In genomic region chr1:93108335-93108734, GRCh38 we compare ENCODE assay signal across 18 cellular contexts. TPM values are rescaled to one million over a fixed set of nuclear protein-coding genes. Genes with fewer than 3 reads are reported as not detected.
DNase-seq lines count a peak whose midpoint lies in the region; ATAC-seq, FAIRE-seq and TF ChIP-seq lines count a peak whose summit lies in the region.
"Had no signal": no experiment of that assay in that cellular context is flagged by ENCODE, and none has a peak within 500 bp of the region (broad histone marks: within the 10 kb centered on the region; RNA-seq: fewer than 3 reads in every experiment).

No MANE protein-coding gene starts in this region.

- H3K4me3 Mint-ChIP-seq in CD4-positive, CD25-positive, alpha-beta regulatory T cell = no peak overlapping the region
- H3K4me3 Mint-ChIP-seq in activated CD8-positive, alpha-beta memory T cell treated with anti-CD3 and anti-CD28 coated beads, Interleukin-2, amount 10 ng/mL, durations not matched to agents 7 days and 5 days = no peak overlapping the region
- H3K4me3 Mint-ChIP-seq: CD8-positive, alpha-beta T cell; GM23338; H9; HFFc6 had no signal

- CTCF ChIA-PET in K562 (lab: Yijun Ruan, JAX; ENCODE audit: low intra/inter-chr PET ratio) = no interaction called here
- CTCF ChIA-PET in activated CD8-positive, alpha-beta memory T cell treated with anti-CD3 and anti-CD28 coated beads, Interleukin-2, amount 10 ng/mL, durations not matched to agents 7 days and 5 days (lab: Charles Lee) = interaction anchor here (0.7 kb wide), 1 partner anchor 74 kb away, joined by 4 read pairs; no protein-coding TSS in a partner anchor

- peaks cover 48% of the 10 kb centered on the region for H3K36me3 Mint-ChIP-seq in CD4-positive, CD25-positive, alpha-beta regulatory T cell
- peaks cover 59% of the 10 kb centered on the region for H3K36me3 Mint-ChIP-seq in activated CD8-positive, alpha-beta memory T cell treated with anti-CD3 and anti-CD28 coated beads, Interleukin-2, amount 10 ng/mL, durations not matched to agents 7 days and 5 days

- no peak overlapping the region for H2AFZ ChIP-seq in K562 (ENCODE audit: low read depth, low read length)
- H2AFZ ChIP-seq: GM23338 had no signal

- H3K9ac ChIP-seq in K562 (ENCODE audit: insufficient read depth in 1 of 2, low read depth in 2 of 2, low read length in 2 of 2) = no peak overlapping the region

- TF ChIP-seq CTCF in K562 (IDR thresholded peaks at IDR 0.05 in 2 of 3, conservative IDR thresholded peaks at IDR 0.05 in 1 of 3; ENCODE audit: insufficient read depth in 2 of 3, low read depth in 1 of 3, low read length in 3 of 3) = no peak
- no peak for TF ChIP-seq CTCF in ovary (IDR thresholded peaks at IDR 0.05)

- intact Hi-C loops in K562 (cut with micrococcal nuclease) (no loop called here), ovary (cut with DNase I) (no loop called here)

- FAIRE-seq in GM12892 (lab: Jason Lieb, UNC) (peak; percentile 62), K562 (lab: Jason Lieb, UNC) (peak; percentile 46)
- FAIRE-seq: GM18507, GM19239 had no signal

- no peak for TF ChIP-seq EP300 in K562 (IDR thresholded peaks at IDR 0.05; ENCODE audit: low read length)
- TF ChIP-seq EP300 in ovary (IDR thresholded peaks at IDR 0.05) = no peak

- no peak for ATAC-seq in CD4-positive, CD25-positive, alpha-beta regulatory T cell (ENCODE audit: low read depth in 2 of 2)
- 0 out of 3 replicates have a peak, but pooled peaks have one; percentile 33 for ATAC-seq in K562
- ATAC-seq in activated CD8-positive, alpha-beta memory T cell treated with anti-CD3 and anti-CD28 coated beads, Interleukin-2, amount 10 ng/mL, durations not matched to agents 7 days and 5 days = no peak
- ATAC-seq: CD8-positive, alpha-beta T cell; GM23338; HCT116 had no signal

- H3K27ac ChIP-seq in CD4-positive, CD25-positive, alpha-beta regulatory T cell (ENCODE audit: insufficient read depth, low read length, poor library complexity, severe bottlenecking) = no peak overlapping the region
- no peak overlapping the region for H3K27ac ChIP-seq in K562 (ENCODE audit: extremely low read depth, low read depth, low read length)
- no peak overlapping the region for H3K27ac ChIP-seq in ovary

- TF ChIP-seq POLR2A in GM12892 (IDR thresholded peaks at IDR 0.05; ENCODE audit: low read depth, low read length) (no peak), K562 (conservative IDR thresholded peaks at IDR 0.05) (no peak), ovary (IDR thresholded peaks at IDR 0.05) (no peak)

- POLR2A ChIA-PET in K562 (lab: Yijun Ruan, JAX) = no interaction called here

- peaks cover 32% of the 10 kb centered on the region for H3K36me3 ChIP-seq in CD4-positive, CD25-positive, alpha-beta regulatory T cell (ENCODE audit: control insufficient read depth, insufficient read depth, low read length)
- H3K36me3 ChIP-seq in K562 (ENCODE audit: control insufficient read depth, insufficient read depth, low read length) = peaks cover 53% of the 10 kb centered on the region
- H3K36me3 ChIP-seq in ovary = no peaks in the 10 kb centered on the region

- no peaks in the 10 kb centered on the region for H3K27me3 Mint-ChIP-seq in CD4-positive, CD25-positive, alpha-beta regulatory T cell
- H3K27me3 Mint-ChIP-seq in activated CD8-positive, alpha-beta memory T cell treated with anti-CD3 and anti-CD28 coated beads, Interleukin-2, amount 10 ng/mL, durations not matched to agents 7 days and 5 days = no peaks in the 10 kb centered on the region

- H4K20me1 ChIP-seq in K562 (replicated peaks; ENCODE audit: control insufficient read depth, insufficient read depth, low read length) = no peaks in the 10 kb centered on the region

- no peaks in the 10 kb centered on the region for H3K27me3 ChIP-seq in CD4-positive, CD25-positive, alpha-beta regulatory T cell (ENCODE audit: control insufficient read depth, insufficient read depth, low read length)
- no peaks in the 10 kb centered on the region for H3K27me3 ChIP-seq in K562 (ENCODE audit: control insufficient read depth in 2 of 2, insufficient read depth in 2 of 2, low read length in 2 of 2)
- H3K27me3 ChIP-seq in ovary = no peaks in the 10 kb centered on the region

- peaks cover 15 to 43% (median 31%) of the 10 kb centered on the region in 4 donors for H3K4me1 Mint-ChIP-seq in CD4-positive, CD25-positive, alpha-beta regulatory T cell
- H3K4me1 Mint-ChIP-seq in activated CD8-positive, alpha-beta memory T cell treated with anti-CD3 and anti-CD28 coated beads, Interleukin-2, amount 10 ng/mL, durations not matched to agents 7 days and 5 days = peaks cover 16% of the 10 kb centered on the region

- H3K4me1 ChIP-seq in CD4-positive, CD25-positive, alpha-beta regulatory T cell (ENCODE audit: control insufficient read depth, insufficient read depth, low read length, poor library complexity, severe bottlenecking) = no peaks in the 10 kb centered on the region
- H3K4me1 ChIP-seq in K562 (replicated peaks in 1 of 2; ENCODE audit: control insufficient read depth in 2 of 2, insufficient read depth in 2 of 2, low read length in 2 of 2) (0 out of 5 replicates have a peak, but pooled peaks cover 0 to 5% of the 10 kb centered on the region in 2 experiments), ovary (ENCODE audit: insufficient read depth) (no peaks in the 10 kb centered on the region)
- H3K4me1 ChIP-seq: Caco-2 had no signal

- H3K9me3 ChIP-seq in CD4-positive, CD25-positive, alpha-beta regulatory T cell (ENCODE audit: control insufficient read depth in 2 of 2, low read length in 2 of 2) = no peaks in the 10 kb centered on the region
- H3K9me3 ChIP-seq in K562 (replicated peaks; ENCODE audit: control insufficient read depth, insufficient read depth, low read depth, low read length) = peaks cover 6% of the 10 kb centered on the region
- no peaks in the 10 kb centered on the region for H3K9me3 ChIP-seq in ovary
- H3K9me3 ChIP-seq: Caco-2 had no signal

- H3K79me2 ChIP-seq in K562 (ENCODE audit: control insufficient read depth, insufficient read depth, low read length) = peaks cover 94% of the 10 kb centered on the region

- H3K27ac Mint-ChIP-seq in CD4-positive, CD25-positive, alpha-beta regulatory T cell = peak overlapping the region in 1 of 3 donors; percentile 40
- no peak overlapping the region for H3K27ac Mint-ChIP-seq in activated CD8-positive, alpha-beta memory T cell treated with anti-CD3 and anti-CD28 coated beads, Interleukin-2, amount 10 ng/mL, durations not matched to agents 7 days and 5 days
- H3K27ac Mint-ChIP-seq: CD8-positive, alpha-beta T cell; GM23338; HFFc6 had no signal

- 76% methylated on average over 2 of the region's 2 CpGs for WGBS in K562 (ENCODE audit: insufficient coverage, low coverage, missing lambda C conversion rate)
- 97 to 98% (median 97%) methylated on average over 2 of the region's 2 CpGs for WGBS in ovary, 3 donors

- no peak for DNase-seq in CD4-positive, CD25-positive, alpha-beta regulatory T cell
- DNase-seq in GM12892 (ENCODE audit: insufficient read length) (no peak), OCI-M1 (lab: John Stamatoyannopoulos, UW) (peak; percentile 22), K562 (ENCODE audit: extremely low read depth in 1 of 4, low spot score in 3 of 4) (no peak), SIG-M5 treated with dmso at 0.1 percent for 504 hours (lab: John Stamatoyannopoulos, UW; ENCODE audit: unreplicated experiment) (no peak), ovary (no peak)
- DNase-seq in activated CD8-positive, alpha-beta memory T cell treated with anti-CD3 and anti-CD28 coated beads, Interleukin-2, amount 10 ng/mL, durations not matched to agents 7 days and 5 days = no peak
- DNase-seq: C1 segment of cervical spinal cord; Caco-2; CD8-positive, alpha-beta T cell; DMS153; DND-41; H9; HFFc6 had no signal

- in situ Hi-C loops in K562 (cut with MboI) = no loop called here

- H3K4me2 ChIP-seq in K562 (ENCODE audit: insufficient read depth, low read length) = no peak overlapping the region
- H3K4me2 ChIP-seq: GM23338 had no signal

- no peaks in the 10 kb centered on the region for H3K9me1 ChIP-seq in K562 (ENCODE audit: control insufficient read depth, insufficient read depth, low read length)

- H3K9me3 Mint-ChIP-seq in CD4-positive, CD25-positive, alpha-beta regulatory T cell = peaks cover 0 to 19% (median 7%) of the 10 kb centered on the region in 7 donors
- peaks cover 13% of the 10 kb centered on the region for H3K9me3 Mint-ChIP-seq in activated CD8-positive, alpha-beta memory T cell treated with anti-CD3 and anti-CD28 coated beads, Interleukin-2, amount 10 ng/mL, durations not matched to agents 7 days and 5 days (ENCODE audit: low read depth)

- no peak for TF ChIP-seq RAD21 in K562 (CRISPR knock-in tag; conservative IDR thresholded peaks at IDR 0.05 in 1 of 2, IDR thresholded peaks at IDR 0.05 in 1 of 2)

- BruUV-seq in K562 (replicated peaks; lab: Mats Ljungman, UMichigan) = no TSS peak

- peak overlapping the region; percentile 40 for H3K4me3 ChIP-seq in CD4-positive, CD25-positive, alpha-beta regulatory T cell (ENCODE audit: low read depth, low read length)
- no peak overlapping the region for H3K4me3 ChIP-seq in K562
- no peak overlapping the region for H3K4me3 ChIP-seq in ovary
- H3K4me3 ChIP-seq: GM23338 had no signal

TF ChIP-seq in K562, 482 proteins besides CTCF, POLR2A, EP300 and RAD21 (continues in another document):
- peak; percentile 94 for TF ChIP-seq ZNF445 (CRISPR knock-in tag; IDR thresholded peaks at IDR 0.05; ENCODE audit: low read depth)

RNA-seq across cellular contexts. Expression of gene MTF2, which starts 29.3 kb away (rescaled TPM):
- total RNA-seq in CD4-positive, CD25-positive, alpha-beta regulatory T cell = 53.0 TPM
- 10 to 100 TPM; 63.5 to 80.5 (median 77.7) TPM for polyA plus RNA-seq in CD4-positive, CD25-positive, alpha-beta regulatory T cell
- polyA plus RNA-seq in GM12892 (2012; ENCODE audit: missing spikeins) = 36.2 TPM
- 113 and 169 TPM in 2 replicates for total RNA-seq in K562 (2011; cell fraction: chromatin; rRNA removed; ENCODE audit: low replicate concordance)
- total RNA-seq in K562 (2011; cell fraction: nucleolus; rRNA removed) = 52.4 and 56.5 TPM in 2 replicates
- 83.4 and 116 TPM in 2 replicates for total RNA-seq in K562 (2011; cell fraction: nucleoplasm; rRNA removed)
- total RNA-seq in K562 (2014; rRNA removed) = 41.8 and 59.6 TPM in 2 replicates
- 61.0 and 73.0 TPM in 2 replicates for total RNA-seq in K562 (2014; rRNA removed; fragmentation: Illumina TruSeq; extraction: Trizol)
- 48.6 and 57.7 TPM in 2 replicates for total RNA-seq in K562 (2015; rRNA removed; fragmentation: Illumina TruSeq; extraction: Trizol)
- 65.2 and 73.5 TPM in 2 replicates for total RNA-seq in K562 (2021)
- 102 and 124 TPM in 2 replicates for polyA plus RNA-seq in K562 (2011; rRNA removed)
- polyA plus RNA-seq in K562 (2011; cell fraction: cytosol; rRNA removed) = 33.7 and 48.2 TPM in 2 replicates
- polyA plus RNA-seq in K562 (2011; cell fraction: nucleus; rRNA removed) = 70.9 and 72.2 TPM in 2 replicates
- 26.3 and 52.8 TPM in 2 replicates for polyA plus RNA-seq in K562 (2012)
- 46.4 and 49.6 TPM in 2 replicates for polyA plus RNA-seq in K562 (2014; fragmentation: Illumina TruSeq; extraction: Trizol)
- 10 to 100 TPM; 29.3 to 35.7 TPM for polyA plus RNA-seq in K562 (2014; fragmentation: Nextera tagmentation; extraction: Ambion mirVana)
- 44.1 and 48.3 TPM in 2 replicates for polyA plus RNA-seq in K562 (2014; rRNA removed)
- 207 and 218 TPM in 2 replicates for polyA minus RNA-seq in K562 (2011; rRNA and poly(A)+ RNA removed)
- 42.9 and 48.8 TPM in 2 replicates for polyA minus RNA-seq in K562 (2011; cell fraction: cytosol; rRNA and poly(A)+ RNA removed)
- polyA minus RNA-seq in K562 (2011; cell fraction: nucleus; rRNA and poly(A)+ RNA removed) = 80.4 and 145 TPM in 2 replicates
- 10 to 100 TPM; 70.6 to 75.7 TPM for total RNA-seq in activated CD8-positive, alpha-beta memory T cell treated with anti-CD3 and anti-CD28 coated beads, Interleukin-2, amount 10 ng/mL, durations not matched to agents 7 days and 5 days
- total RNA-seq in ovary = 10 to 100 TPM; 14.8 to 27.4 (median 25.2) TPM
- polyA plus RNA-seq in ovary = 10 to 100 TPM in 1 of 2 donors, 1 to 10 TPM in 1; 9.7 to 11.4 TPM
